In genomic region chr1:46616277-46617107, GRCh38 we compare ENCODE assay signal across 8 cellular contexts. TPM values are rescaled to one million over a fixed set of nuclear protein-coding genes. Genes with fewer than 3 reads are reported as not detected.
DNase-seq lines count a peak whose midpoint lies in the region; ATAC-seq, FAIRE-seq and TF ChIP-seq lines count a peak whose summit lies in the region.

Gene MOB3C, minus strand, starts transcription at chr1:46616811. Its CDS starts 3,490 bp downstream, at chr1:46613321.

- TF ChIP-seq EP300 in neural cell (conservative IDR thresholded peaks at IDR 0.05; ENCODE audit: poor library complexity, severe bottlenecking) = no peak
- TF ChIP-seq EP300 in stomach (IDR thresholded peaks at IDR 0.05) = no peak

- H3K27me3 ChIP-seq in neural cell (ENCODE audit: insufficient read depth, low read depth, low read length) (peaks cover 21% of the 10 kb centered on the region), stomach (no peaks in the 10 kb centered on the region)

- no peaks in the 10 kb centered on the region for H3F3A ChIP-seq in neural cell (ENCODE audit: insufficient read depth, low read length, poor library complexity, severe bottlenecking)

- TF ChIP-seq POLR2A in stomach (IDR thresholded peaks at IDR 0.05) = peak in 1 of 4 donors; percentile 30

- H3K36me3 ChIP-seq in neural cell (ENCODE audit: insufficient read depth, low read length) (no peaks in the 10 kb centered on the region), stomach (peaks cover 10 to 15% (median 15%) of the 10 kb centered on the region in 4 donors)

- 0 to 2% (median 0%) methylated on average over 12 to 62 of the region's 62 CpGs for WGBS in stomach, 5 donors

- TF ChIP-seq RAD21 in neural cell (conservative IDR thresholded peaks at IDR 0.05) = no peak

- TF ChIP-seq CTCF in neural cell (IDR thresholded peaks at IDR 0.05; ENCODE audit: poor library complexity, severe bottlenecking) = no peak
- no peak for TF ChIP-seq CTCF in stomach (IDR thresholded peaks at IDR 0.05)

- H3K9me2 ChIP-seq in neural cell (ENCODE audit: insufficient read depth, low read length) = no peaks in the 10 kb centered on the region

- peaks cover 40 to 56% (median 52%) of the 10 kb centered on the region in 4 donors for H3K4me1 ChIP-seq in stomach

- peak within 1 kb of the TSS; percentile 68 for H3K4me3 ChIP-seq in neural cell (ENCODE audit: low read length)
- peak within 1 kb of the TSS; percentile 78 to 88 (median 83) for H3K4me3 ChIP-seq in stomach

- DNase-seq in SIG-M5 treated with dmso at 0.1 percent for 504 hours (lab: John Stamatoyannopoulos, UW; ENCODE audit: unreplicated experiment) = peak; percentile 28
- no peak for DNase-seq in SIG-M5 (lab: John Stamatoyannopoulos, UW)
- peak; percentile 58 for DNase-seq in RCC 7860 (ENCODE audit: low spot score)
- DNase-seq in activated effector memory CD4-positive, alpha-beta T cell treated with Interleukin-2 at 50 U/mL for 16 hours = peak; percentile 59
- DNase-seq in fibroblast of the conjunctiva (ENCODE audit: low read depth) = peak; percentile 58
- peak; percentile 81 for DNase-seq in stomach

- H3K9ac ChIP-seq in neural cell (ENCODE audit: low read length) = peak within 1 kb of the TSS; percentile 38

- intact Hi-C loops in stomach (cut with DNase I; ENCODE audit: low total_unique reads) = no loop called here

- ATAC-seq in HG03064 (IDR thresholded peaks at IDR 0.05; ENCODE audit: low read depth, unreplicated experiment) = peak; percentile 53

- no peaks in the 10 kb centered on the region for H3K79me2 ChIP-seq in neural cell (replicated peaks; ENCODE audit: insufficient read depth, low read length)

- H2AFZ ChIP-seq in neural cell (ENCODE audit: low read depth, low read length) = no peak within 1 kb of the TSS

- FAIRE-seq in RCC 7860 (lab: Jason Lieb, UNC) = no peak

- no peak within 1 kb of the TSS for H3K4me2 ChIP-seq in neural cell (ENCODE audit: low read length)

- H3K27ac ChIP-seq in neural cell (ENCODE audit: low read length) (no peak within 1 kb of the TSS), stomach (peak within 1 kb of the TSS; percentile 84 to 97 (median 94))

- H3K9me3 ChIP-seq in neural cell (ENCODE audit: low read length) (no peaks in the 10 kb centered on the region), stomach (no peaks in the 10 kb centered on the region)

- H4K20me1 ChIP-seq in neural cell (ENCODE audit: insufficient read depth) = no peaks in the 10 kb centered on the region

TF ChIP-seq in neural cell, 6 proteins besides CTCF, POLR2A, EP300 and RAD21:
- TF ChIP-seq TAF1 (IDR thresholded peaks at IDR 0.05; ENCODE audit: low read depth) (no peak), REST (IDR thresholded peaks at IDR 0.05; ENCODE audit: borderline replicate concordance) (no peak), MXI1 (conservative IDR thresholded peaks at IDR 0.05; ENCODE audit: poor library complexity, severe bottlenecking) (no peak), SMC3 (conservative IDR thresholded peaks at IDR 0.05; ENCODE audit: poor library complexity) (no peak), POLR2AphosphoS5 (IDR thresholded peaks at IDR 0.05) (no peak), EZH2 (IDR thresholded peaks at IDR 0.05; ENCODE audit: borderline replicate concordance, insufficient read depth, low read length, poor library complexity, severe bottlenecking) (no peak)

RNA-seq across cellular contexts. Expression of gene MOB3C, which starts in this region (rescaled TPM):
- polyA plus RNA-seq in neural cell (0.41 and 1.2 TPM in 2 replicates), stomach (10 to 100 TPM; 10.2 to 12.0 (median 10.4) TPM)
- polyA minus RNA-seq in neural cell = 0.73 and 0.81 TPM in 2 replicates
- 10 to 100 TPM in 4 of 5 donors, 1 to 10 TPM in 1; 8.4 to 27.2 (median 15.2) TPM for total RNA-seq in stomach
